ENCODE assay signal across 14 cellular contexts in the genomic region with DNA sequence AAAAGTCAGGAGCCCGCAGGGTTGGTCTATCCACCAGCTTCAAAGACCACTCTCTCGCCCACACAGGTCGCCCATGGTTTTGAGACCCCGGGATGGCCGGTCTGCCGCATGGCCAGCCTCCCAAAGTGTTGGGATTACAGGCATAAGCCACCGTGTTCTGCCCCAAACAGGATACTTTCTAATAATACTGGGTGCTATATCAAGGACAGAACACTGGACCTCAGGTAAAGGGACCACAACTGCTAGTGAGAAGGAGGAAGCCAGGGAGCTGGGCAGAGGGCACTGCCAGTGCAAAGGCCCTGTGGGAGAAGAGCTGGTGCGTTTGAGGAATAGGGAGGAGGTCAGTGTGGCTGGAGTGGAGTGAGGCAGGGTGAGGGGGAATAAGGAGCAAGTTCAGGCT. TPM values are rescaled to one million over a fixed set of nuclear protein-coding genes. Genes with fewer than 3 reads are reported as not detected.
DNase-seq lines count a peak whose midpoint lies in the region; ATAC-seq and TF ChIP-seq lines count a peak whose summit lies in the region.
"Had no signal": no experiment of that assay in that cellular context is flagged by ENCODE, and none has a peak within 500 bp of the region (broad histone marks: within the 10 kb centered on the region; RNA-seq: fewer than 3 reads in every experiment).

No MANE protein-coding gene starts in this region.

- TF ChIP-seq POLR2A in sigmoid colon (IDR thresholded peaks at IDR 0.05) = no peak

- no peaks in the 10 kb centered on the region for H3K27me3 Mint-ChIP-seq in activated CD4-positive, alpha-beta T cell treated with anti-CD3 and anti-CD28 coated beads for 36 hours
- H3K27me3 Mint-ChIP-seq in activated CD8-positive, alpha-beta T cell treated with anti-CD3 and anti-CD28 coated beads for 36 hours = no peaks in the 10 kb centered on the region

- ATAC-seq in activated CD4-positive, alpha-beta T cell treated with anti-CD3 and anti-CD28 coated beads for 36 hours = no peak
- no peak for ATAC-seq in activated CD8-positive, alpha-beta T cell treated with anti-CD3 and anti-CD28 coated beads for 36 hours
- no peak for ATAC-seq in GM19455 (IDR thresholded peaks at IDR 0.05; ENCODE audit: unreplicated experiment)

- H3K4me1 Mint-ChIP-seq in activated CD4-positive, alpha-beta T cell treated with anti-CD3 and anti-CD28 coated beads for 36 hours = peaks cover 20% of the 10 kb centered on the region
- peaks cover 20% of the 10 kb centered on the region for H3K4me1 Mint-ChIP-seq in activated CD8-positive, alpha-beta T cell treated with anti-CD3 and anti-CD28 coated beads for 36 hours (ENCODE audit: low read depth)

- H3K27me3 ChIP-seq in sigmoid colon = peaks cover 0 to 15% (median 0%) of the 10 kb centered on the region in 3 donors
- H3K27me3 ChIP-seq: ascending aorta had no signal

- H3K9me3 ChIP-seq in sigmoid colon = no peaks in the 10 kb centered on the region
- H3K9me3 ChIP-seq: ascending aorta, esophagus squamous epithelium had no signal

- TF ChIP-seq EP300 in sigmoid colon (IDR thresholded peaks at IDR 0.05) = no peak

- intact Hi-C loops in activated CD4-positive, alpha-beta T cell treated with anti-CD3 and anti-CD28 coated beads for 36 hours (cut with DNase I, micrococcal nuclease) = no loop called here
- intact Hi-C loops in activated CD8-positive, alpha-beta T cell treated with anti-CD3 and anti-CD28 coated beads for 36 hours (cut with micrococcal nuclease) = no loop called here
- intact Hi-C loops in sigmoid colon (cut with DNase I) = no loop called here

- no peaks in the 10 kb centered on the region for H3K36me3 ChIP-seq in sigmoid colon
- H3K36me3 ChIP-seq: ascending aorta, esophagus squamous epithelium had no signal

- TF ChIP-seq CTCF in activated CD8-positive, alpha-beta T cell treated with anti-CD3 and anti-CD28 coated beads for 36 hours (IDR thresholded peaks at IDR 0.05) = no peak
- no peak for TF ChIP-seq CTCF in sigmoid colon (IDR thresholded peaks at IDR 0.05)

- DNase-seq in activated CD4-positive, alpha-beta T cell treated with anti-CD3 and anti-CD28 coated beads for 48 hours = peak; percentile 0
- DNase-seq in activated CD4-positive, alpha-beta T cell treated with anti-CD3 and anti-CD28 coated beads for 36 hours = no peak
- DNase-seq in activated CD8-positive, alpha-beta T cell treated with anti-CD3 and anti-CD28 coated beads for 36 hours = peak; percentile 0
- DNase-seq in ecto neural progenitor cell (ENCODE audit: low spot score) (peak; percentile 39), sigmoid colon (peak; percentile 38), LoVo (ENCODE audit: low spot score) (no peak), NCI-H1105 treated with DMSO at 0.1 percent for 48 hours (lab: John Stamatoyannopoulos, UW) (no peak)
- DNase-seq: cortex of kidney, esophagus squamous epithelium, GDM1, SIG-M5 had no signal

- no peak overlapping the region for H3K4me3 Mint-ChIP-seq in activated CD4-positive, alpha-beta T cell treated with anti-CD3 and anti-CD28 coated beads for 36 hours
- H3K4me3 Mint-ChIP-seq in activated CD8-positive, alpha-beta T cell treated with anti-CD3 and anti-CD28 coated beads for 36 hours = no peak overlapping the region

- 92 to 94% methylated on average over 8 of the region's 8 CpGs for WGBS in sigmoid colon, 2 donors

- no peak overlapping the region for H3K27ac Mint-ChIP-seq in activated CD4-positive, alpha-beta T cell treated with anti-CD3 and anti-CD28 coated beads for 36 hours
- H3K27ac Mint-ChIP-seq in activated CD8-positive, alpha-beta T cell treated with anti-CD3 and anti-CD28 coated beads for 36 hours = peak overlapping the region; percentile 10

- no peaks in the 10 kb centered on the region for H3K4me1 ChIP-seq in sigmoid colon
- H3K4me1 ChIP-seq: ascending aorta had no signal

- POLR2A ChIA-PET in activated CD4-positive, alpha-beta T cell treated with anti-CD3 and anti-CD28 coated beads for 36 hours (lab: Charles Lee) = no interaction called here
- POLR2A ChIA-PET in activated CD8-positive, alpha-beta T cell treated with anti-CD3 and anti-CD28 coated beads for 36 hours (lab: Charles Lee) = interaction anchor here (1.2 to 9.6 kb wide), 6 partner anchors 8 to 17 kb away, joined by 3 to 85 read pairs (median 8); no protein-coding TSS in a partner anchor

- no peak overlapping the region for H3K27ac ChIP-seq in sigmoid colon
- H3K27ac ChIP-seq: ascending aorta, esophagus squamous epithelium, KMS-11 had no signal

- H3K4me3 ChIP-seq in sigmoid colon = no peak overlapping the region
- H3K4me3 ChIP-seq: ascending aorta, esophagus squamous epithelium had no signal

- no peaks in the 10 kb centered on the region for H3K9me3 Mint-ChIP-seq in activated CD4-positive, alpha-beta T cell treated with anti-CD3 and anti-CD28 coated beads for 36 hours (ENCODE audit: low read depth)
- no peaks in the 10 kb centered on the region for H3K9me3 Mint-ChIP-seq in activated CD8-positive, alpha-beta T cell treated with anti-CD3 and anti-CD28 coated beads for 36 hours

- CTCF ChIA-PET in activated CD4-positive, alpha-beta T cell treated with anti-CD3 and anti-CD28 coated beads for 36 hours (lab: Charles Lee) = interaction anchor here (0.8 kb wide), 1 partner anchor 50 kb away, joined by 3 read pairs; no protein-coding TSS in a partner anchor
- CTCF ChIA-PET in activated CD8-positive, alpha-beta T cell treated with anti-CD3 and anti-CD28 coated beads for 36 hours (lab: Charles Lee) = no interaction called here

- H3K36me3 Mint-ChIP-seq in activated CD4-positive, alpha-beta T cell treated with anti-CD3 and anti-CD28 coated beads for 36 hours (ENCODE audit: low read depth) = peaks cover 87% of the 10 kb centered on the region
- H3K36me3 Mint-ChIP-seq in activated CD8-positive, alpha-beta T cell treated with anti-CD3 and anti-CD28 coated beads for 36 hours (ENCODE audit: low read depth) = peaks cover 91% of the 10 kb centered on the region

RNA-seq across cellular contexts. Expression of a gene that starts 34.1 kb away (rescaled TPM):
- total RNA-seq in activated CD4-positive, alpha-beta T cell treated with anti-CD3 and anti-CD28 coated beads for 36 hours = 10 to 100 TPM; 61.8 to 73.5 TPM
- 10 to 100 TPM; 95.6 to 97.2 TPM for total RNA-seq in activated CD8-positive, alpha-beta T cell treated with anti-CD3 and anti-CD28 coated beads for 36 hours
- under 1 TPM in 2 of 4 donors, not detected in 2; 0.27 to 0.28 TPM for total RNA-seq in sigmoid colon
- 1 to 10 TPM in 1 of 3 donors, under 1 TPM in 2; under 0.01 to 7.9 (median 0.23) TPM for polyA plus RNA-seq in sigmoid colon

Comparison
In these comparisons a context has a peak if more than half of its experiments do, and no peak if none do; other contexts are left out.
1. DNase-seq: peak in activated CD4-positive, alpha-beta T cell treated with anti-CD3 and anti-CD28 coated beads for 48 hours (single experiment), activated CD8-positive, alpha-beta T cell treated with anti-CD3 and anti-CD28 coated beads for 36 hours (single experiment), ecto neural progenitor cell (single experiment) and sigmoid colon (single experiment); none in activated CD4-positive, alpha-beta T cell treated with anti-CD3 and anti-CD28 coated beads for 36 hours (single experiment), LoVo (single experiment) and NCI-H1105 treated with DMSO at 0.1 percent for 48 hours (single experiment).
2. RNA of a gene that starts 34.1 kb away (total RNA-seq): 95.6 to 97.2 TPM in activated CD8-positive, alpha-beta T cell treated with anti-CD3 and anti-CD28 coated beads for 36 hours and 61.8 to 73.5 TPM in activated CD4-positive, alpha-beta T cell treated with anti-CD3 and anti-CD28 coated beads for 36 hours; 0.27 to 0.28 TPM in sigmoid colon; every median in the first group is over 10 times any median in the second.